ENCODE assay signal across 23 cellular contexts in the genomic region with DNA sequence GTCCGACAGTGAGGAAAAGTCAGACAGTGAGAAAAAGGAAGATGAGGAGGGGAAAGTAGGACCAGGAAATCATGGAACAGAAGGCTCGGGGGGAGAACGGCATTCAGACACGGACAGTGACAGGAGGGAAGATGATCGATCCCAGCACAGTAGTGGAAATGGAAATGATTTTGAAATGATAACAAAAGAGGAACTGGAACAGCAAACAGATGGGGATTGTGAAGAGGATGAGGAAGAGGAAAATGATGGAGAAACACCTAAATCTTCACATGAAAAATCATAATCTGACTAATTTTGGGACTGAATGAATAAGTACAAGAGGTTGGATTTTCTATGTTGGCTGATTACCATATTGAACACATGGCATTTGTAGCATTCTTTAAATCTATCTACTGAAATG. TPM values are rescaled to one million over a fixed set of nuclear protein-coding genes. Genes with fewer than 3 reads are reported as not detected.
DNase-seq lines count a peak whose midpoint lies in the region; ATAC-seq and TF ChIP-seq lines count a peak whose summit lies in the region.
"Had no signal": no experiment of that assay in that cellular context is flagged by ENCODE, and none has a peak within 500 bp of the region (broad histone marks: within the 10 kb centered on the region; RNA-seq: fewer than 3 reads in every experiment).

No MANE protein-coding gene starts in this region.

- H3K4me3 Mint-ChIP-seq in CD14-positive monocyte (no peak overlapping the region), glutamatergic neuron (ENCODE audit: unreplicated experiment) (no peak overlapping the region)
- H3K4me3 Mint-ChIP-seq: dendritic cell treated with granulocyte-macrophage colony-stimulating factor and Interleukin-4, amounts not matched to agents 40 ng/mL and 50 ng/mL, for 4 days had no signal

- no peaks in the 10 kb centered on the region for H4K20me1 ChIP-seq in PC-9 (ENCODE audit: insufficient read depth)

- H3K9me3 Mint-ChIP-seq in CD14-positive monocyte (no peaks in the 10 kb centered on the region), glutamatergic neuron (ENCODE audit: unreplicated experiment) (peaks cover 2% of the 10 kb centered on the region)
- H3K9me3 Mint-ChIP-seq: dendritic cell treated with granulocyte-macrophage colony-stimulating factor and Interleukin-4, amounts not matched to agents 40 ng/mL and 50 ng/mL, for 4 days had no signal

- no peak for ATAC-seq in GM18861 (IDR thresholded peaks at IDR 0.05; ENCODE audit: unreplicated experiment)
- ATAC-seq: lower lobe of right lung, mucosa of descending colon had no signal

- no peak overlapping the region for H3K27ac ChIP-seq in PC-9
- H3K27ac ChIP-seq: lower lobe of right lung, sigmoid colon, transverse colon had no signal

- TF ChIP-seq CTCF in CD14-positive monocyte (IDR thresholded peaks at IDR 0.05) (no peak), PC-9 (conservative IDR thresholded peaks at IDR 0.05) (no peak), glutamatergic neuron (IDR thresholded peaks at IDR 0.05; ENCODE audit: partially characterized antibody, unreplicated experiment) (no peak)

- DNase-seq in SIG-M5 treated with dmso at 0.1 percent for 504 hours (lab: John Stamatoyannopoulos, UW; ENCODE audit: unreplicated experiment) (peak; percentile 33), SIG-M5 (lab: John Stamatoyannopoulos, UW) (no peak), CD14-positive monocyte (ENCODE audit: low spot score) (no peak), PC-9 (no peak), glutamatergic neuron (no peak), NOMO-1 treated with dmso at 0.1 percent for 144 hours (lab: John Stamatoyannopoulos, UW; ENCODE audit: unreplicated experiment) (no peak), dedifferentiated amniotic fluid mesenchymal stem cell (ENCODE audit: extremely low spot score) (no peak)
- DNase-seq: 8988T; activated CD4-positive, alpha-beta T cell treated with anti-CD3 and anti-CD28 coated beads, Interleukin-2, amount 50 U/mL, for 4 hours; aorta; DMS79 treated with DMSO at 0.1 percent for 48 hours; KG1; kidney; lower lobe of right lung; mucosa of descending colon; NCI-H524 treated with DMSO at 0.1 percent for 48 hours; RPMI8226; sigmoid colon; SK-N-SH; transverse colon had no signal

- CTCF ChIA-PET in PC-9 (lab: Charles Lee): interaction anchor here (0.6 kb wide), 1 partner anchor 1547 kb away, joined by 5 read pairs; no protein-coding TSS in a partner anchor

- H3K27ac Mint-ChIP-seq in CD14-positive monocyte (peak overlapping the region in 5 of 7 donors; percentile 2 to 54 (median 22)), glutamatergic neuron (ENCODE audit: unreplicated experiment) (peak overlapping the region; percentile 35)
- H3K27ac Mint-ChIP-seq: dendritic cell treated with granulocyte-macrophage colony-stimulating factor and Interleukin-4, amounts not matched to agents 40 ng/mL and 50 ng/mL, for 4 days had no signal

- H3K27me3 ChIP-seq in PC-9 (ENCODE audit: insufficient read depth, low read depth): no peaks in the 10 kb centered on the region
- H3K27me3 ChIP-seq: cardiac muscle cell, sigmoid colon, transverse colon had no signal

- no peaks in the 10 kb centered on the region for H3K27me3 Mint-ChIP-seq in CD14-positive monocyte (ENCODE audit: low read depth in 3 of 3)
- peaks cover 3% of the 10 kb centered on the region for H3K27me3 Mint-ChIP-seq in glutamatergic neuron (ENCODE audit: unreplicated experiment)
- H3K27me3 Mint-ChIP-seq: dendritic cell treated with granulocyte-macrophage colony-stimulating factor and Interleukin-4, amounts not matched to agents 40 ng/mL and 50 ng/mL, for 4 days had no signal

- peaks cover 4% of the 10 kb centered on the region; the same call in 1 of the 2 replicates for H3F3A ChIP-seq in PC-9 (ENCODE audit: insufficient read depth, low read depth)

- H3K4me1 Mint-ChIP-seq in CD14-positive monocyte (peaks cover 5% of the 10 kb centered on the region), glutamatergic neuron (ENCODE audit: low read depth, unreplicated experiment) (no peaks in the 10 kb centered on the region)

- peaks cover 67% of the 10 kb centered on the region for H3K36me3 ChIP-seq in PC-9 (ENCODE audit: low read depth)

- H3K9me2 ChIP-seq in PC-9 (ENCODE audit: insufficient read depth): no peaks in the 10 kb centered on the region
- H3K9me2 ChIP-seq: SK-N-SH had no signal

- intact Hi-C loops in CD14-positive monocyte (cut with micrococcal nuclease): loop anchor here in 1 of 2 donors (10.0 kb wide), 1 partner anchor 52 kb away; no protein-coding TSS in a partner anchor
- intact Hi-C loops in PC-9 (cut with micrococcal nuclease; ENCODE audit: unreplicated experiment): no loop called here

- no peaks in the 10 kb centered on the region for H3K79me2 ChIP-seq in PC-9 (ENCODE audit: low read depth)

- H2AFZ ChIP-seq in PC-9: no peak overlapping the region

- no peaks in the 10 kb centered on the region for H3K9me3 ChIP-seq in PC-9 (ENCODE audit: insufficient read depth, low read depth)
- H3K9me3 ChIP-seq: lower lobe of right lung, mucosa of descending colon, sigmoid colon, SK-N-SH, transverse colon had no signal

- no peak overlapping the region for H3K4me3 ChIP-seq in PC-9
- H3K4me3 ChIP-seq: cardiac muscle cell, lower lobe of right lung, mucosa of descending colon, sigmoid colon, transverse colon had no signal

- POLR2A ChIA-PET in PC-9 (lab: Charles Lee; ENCODE audit: unreplicated experiment): no interaction called here

- H3K36me3 Mint-ChIP-seq in CD14-positive monocyte (peaks cover 26 to 35% of the 10 kb centered on the region in 2 donors), glutamatergic neuron (ENCODE audit: unreplicated experiment) (no peaks in the 10 kb centered on the region)

- BruUV-seq in PC-9 (replicated peaks; lab: Mats Ljungman, UMichigan): TSS peak; percentile 88

- H3K4me2 ChIP-seq in PC-9: no peak overlapping the region
- H3K4me2 ChIP-seq: SK-N-SH had no signal

- H3K4me1 ChIP-seq in PC-9 (replicated peaks; ENCODE audit: insufficient read depth): no peaks in the 10 kb centered on the region
- H3K4me1 ChIP-seq: sigmoid colon, transverse colon had no signal

RNA-seq across cellular contexts. Expression of gene SEC62, which starts 26.2 kb away (rescaled TPM):
- 100 to 1,000 TPM in 1 of 2 donors, 10 to 100 TPM in 1; 95.2 to 117 TPM for polyA plus RNA-seq in CD14-positive monocyte
- total RNA-seq in PC-9 (2021) (61.8 and 99.6 TPM in 2 replicates), glutamatergic neuron (ENCODE audit: unreplicated experiment) (75.5 TPM)

RNA-seq across cellular contexts. Expression of gene GPR160, which starts 45.0 kb away (rescaled TPM):
- 10 to 100 TPM; 11.5 to 19.7 TPM for polyA plus RNA-seq in CD14-positive monocyte
- total RNA-seq in PC-9 (2021) (11.1 and 12.6 TPM in 2 replicates), glutamatergic neuron (ENCODE audit: unreplicated experiment) (not detected)
- total RNA-seq: cardiac muscle cell had no signal

Comparison
In these comparisons a context has a peak if more than half of its experiments do, and no peak if none do; other contexts are left out.
1. RNA of gene GPR160, which starts 45.0 kb away (total RNA-seq): 11.1 to 12.6 TPM in PC-9; not detected in glutamatergic neuron (single experiment); every median in the first group is over 10 times any median in the second.